In genomic region chr6:25992413-25993037, GRCh38 we compare ENCODE assay signal across 8 cellular contexts. TPM values are rescaled to one million over a fixed set of nuclear protein-coding genes. Genes with fewer than 3 reads are reported as not detected.
DNase-seq lines count a peak whose midpoint lies in the region; TF ChIP-seq lines count a peak whose summit lies in the region.

No MANE protein-coding gene starts in this region.

- no peaks in the 10 kb centered on the region for H3K36me3 ChIP-seq in neural progenitor cell
- peaks cover 0 to 5% of the 10 kb centered on the region in 2 donors for H3K36me3 ChIP-seq in stomach smooth muscle (ENCODE audit: control insufficient read depth in 2 of 2, insufficient read depth in 2 of 2, low read length in 2 of 2)

- H3K27ac ChIP-seq in neural progenitor cell (no peak overlapping the region), stomach smooth muscle (ENCODE audit: low read length) (peak overlapping the region; percentile 91)

- H3K27me3 ChIP-seq in neural progenitor cell (no peaks in the 10 kb centered on the region), stomach smooth muscle (ENCODE audit: control insufficient read depth in 1 of 2, insufficient read depth in 2 of 2, low read length in 2 of 2) (no peaks in the 10 kb centered on the region)

- H4K20me1 ChIP-seq in neural progenitor cell (ENCODE audit: low read depth) = no peaks in the 10 kb centered on the region

- TF ChIP-seq POLR2A in Raji (IDR thresholded peaks at IDR 0.05; ENCODE audit: insufficient read depth, low read depth, low read length) = peak; percentile 86

- peaks cover 19% of the 10 kb centered on the region for H3F3A ChIP-seq in neural progenitor cell (ENCODE audit: low read depth)

- no peaks in the 10 kb centered on the region for H3K4me1 Mint-ChIP-seq in neural progenitor cell

- DNase-seq in G401 (ENCODE audit: low spot score) = peak; percentile 83
- peak; percentile 84 for DNase-seq in H4 (ENCODE audit: low spot score)
- DNase-seq in activated gamma-delta T cell (lab: John Stamatoyannopoulos, UW) = peak; percentile 80
- peak; percentile 92 to 98 for DNase-seq in foreskin fibroblast
- DNase-seq in neural progenitor cell (ENCODE audit: low spot score) = peak; percentile 96

- H3K4me1 ChIP-seq in neural progenitor cell (peaks cover 2% of the 10 kb centered on the region), stomach smooth muscle (ENCODE audit: control insufficient read depth, insufficient read depth, low read length) (peaks cover 6% of the 10 kb centered on the region)

- H3K79me2 ChIP-seq in neural progenitor cell (ENCODE audit: low read depth) = no peaks in the 10 kb centered on the region

- no peak overlapping the region for H3K9ac ChIP-seq in neural progenitor cell
- peak overlapping the region; percentile 96 to 99 for H3K9ac ChIP-seq in stomach smooth muscle (ENCODE audit: low read length in 2 of 2)

- H2AFZ ChIP-seq in neural progenitor cell (replicated peaks) = peak overlapping the region; percentile 40

- no peaks in the 10 kb centered on the region for H3K9me3 Mint-ChIP-seq in neural progenitor cell

- no peaks in the 10 kb centered on the region for H3K27me3 Mint-ChIP-seq in neural progenitor cell (ENCODE audit: insufficient read depth, low read depth)

- H3K27ac Mint-ChIP-seq in neural progenitor cell = no peak overlapping the region

- in situ Hi-C loops in G401 (cut with HindIII; ENCODE audit: low sequenced_read_pairs) = no loop called here

- TF ChIP-seq CTCF in LNCAP (IDR thresholded peaks at IDR 0.05) = peak; percentile 47
- TF ChIP-seq CTCF in foreskin fibroblast (IDR thresholded peaks at IDR 0.05; ENCODE audit: low read depth, low read length) = peak; percentile 95
- peak; percentile 97 for TF ChIP-seq CTCF in neural progenitor cell (IDR thresholded peaks at IDR 0.05)

- H3K4me3 Mint-ChIP-seq in neural progenitor cell = peak overlapping the region; percentile 86

- H3K9me3 ChIP-seq in neural progenitor cell (ENCODE audit: low read depth) (no peaks in the 10 kb centered on the region), stomach smooth muscle (ENCODE audit: control insufficient read depth in 2 of 2, low read length in 2 of 2) (no peaks in the 10 kb centered on the region)

- H3K36me3 Mint-ChIP-seq in neural progenitor cell = no peaks in the 10 kb centered on the region

- H3K4me2 ChIP-seq in neural progenitor cell = peak overlapping the region; percentile 79

- H3K4me3 ChIP-seq in foreskin fibroblast (ENCODE audit: low read depth in 1 of 2, low read length in 2 of 2) (peak overlapping the region; percentile 65 to 76), neural progenitor cell (peak overlapping the region; percentile 53), stomach smooth muscle (ENCODE audit: low read length in 2 of 2) (peak overlapping the region; percentile 88 to 91)

RNA-seq across cellular contexts. Expression of gene TRIM38, which starts 29.9 kb away (rescaled TPM):
- total RNA-seq in G401 (2014; rRNA removed; shearing (Covaris generic)) = 0.03 and 0.06 TPM in 2 replicates
- 4.7 and 7.1 TPM in 2 replicates for total RNA-seq in H4 (2014; rRNA removed; shearing (Covaris generic))
- 0.25 and 0.30 TPM in 2 replicates for total RNA-seq in neural progenitor cell (ENCODE audit: low replicate concordance)

Comparison
In these comparisons a context has a peak if more than half of its experiments do, and no peak if none do; other contexts are left out.
1. CTCF ChIP-seq: peak in every context shown above with its lines; median percentile 97 in neural progenitor cell; 95 in foreskin fibroblast; 47 in LNCAP.